In the genomic region with DNA sequence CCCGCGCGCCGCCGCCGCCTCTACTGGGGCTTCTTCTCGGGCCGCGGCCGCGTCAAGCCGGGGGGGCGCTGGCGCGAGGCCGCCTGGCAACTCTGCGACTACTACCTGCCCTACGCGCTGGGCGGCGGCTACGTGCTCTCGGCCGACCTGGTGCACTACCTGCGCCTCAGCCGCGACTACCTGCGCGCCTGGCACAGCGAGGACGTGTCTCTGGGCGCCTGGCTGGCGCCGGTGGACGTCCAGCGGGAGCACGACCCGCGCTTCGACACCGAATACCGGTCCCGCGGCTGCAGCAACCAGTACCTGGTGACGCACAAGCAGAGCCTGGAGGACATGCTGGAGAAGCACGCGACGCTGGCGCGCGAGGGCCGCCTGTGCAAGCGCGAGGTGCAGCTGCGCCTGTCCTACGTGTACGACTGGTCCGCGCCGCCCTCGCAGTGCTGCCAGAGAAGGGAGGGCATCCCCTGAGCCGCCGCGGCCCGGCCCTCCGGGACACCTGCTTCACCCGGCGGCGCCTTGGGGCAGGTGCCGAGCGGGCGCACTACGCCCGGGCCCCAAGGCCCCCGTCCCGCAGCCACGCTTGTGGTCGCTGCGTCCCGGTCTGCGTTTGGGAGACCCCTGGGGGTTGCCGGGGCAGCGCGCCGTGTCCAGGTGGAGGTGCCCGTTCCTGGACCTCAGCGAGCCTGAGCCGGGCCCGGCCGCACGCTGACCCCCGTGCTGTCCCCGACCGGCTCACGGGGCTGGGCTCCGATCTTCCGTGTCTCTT, we compare ENCODE assay signal across 8 cellular contexts. TPM values are rescaled to one million over a fixed set of nuclear protein-coding genes. Genes with fewer than 3 reads are reported as not detected.
A peak's percentile ranks its signal among the peaks of the same experiment; 100 is the strongest.
DNase-seq lines count a peak whose midpoint lies in the region; ATAC-seq and TF ChIP-seq lines count a peak whose summit lies in the region.

No MANE protein-coding gene starts in this region.

- H3K9me3 ChIP-seq in CD4-positive, CD25-positive, alpha-beta regulatory T cell (ENCODE audit: control insufficient read depth in 2 of 2, low read length in 2 of 2), result no peaks in the 10 kb centered on the region
- H3K9me3 ChIP-seq in KOPT-K1 (ENCODE audit: insufficient read depth, low read length, poor library complexity, severe bottlenecking) (no peaks in the 10 kb centered on the region), colonic mucosa (no peaks in the 10 kb centered on the region), neuronal stem cell (replicated peaks in 1 of 2; ENCODE audit: control insufficient read depth in 2 of 2, insufficient read depth in 1 of 2, low read depth in 1 of 2, low read length in 2 of 2) (peaks cover 0 to 12% of the 10 kb centered on the region in 2 donors)

- peaks cover 18% of the 10 kb centered on the region for H3K79me1 ChIP-seq in neuronal stem cell (ENCODE audit: low read depth, low read length)

- H3K18ac ChIP-seq in neuronal stem cell (ENCODE audit: low read length), result peak overlapping the region; percentile 70

- no peaks in the 10 kb centered on the region for H3K27me3 Mint-ChIP-seq in CD4-positive, CD25-positive, alpha-beta regulatory T cell

- no peak overlapping the region for H3K4me3 ChIP-seq in CD4-positive, CD25-positive, alpha-beta regulatory T cell (ENCODE audit: low read depth, low read length)
- H3K4me3 ChIP-seq in colonic mucosa (peak overlapping the region; percentile 7), neuronal stem cell (ENCODE audit: low read length in 2 of 2) (peak overlapping the region; percentile 50 to 80)

- H4K91ac ChIP-seq in neuronal stem cell (ENCODE audit: low read depth, low read length, poor library complexity), result peak overlapping the region; percentile 97

- peak overlapping the region; percentile 98 for H3K23ac ChIP-seq in neuronal stem cell (ENCODE audit: low read depth, low read length, poor library complexity)

- no peaks in the 10 kb centered on the region for H3K27me3 ChIP-seq in CD4-positive, CD25-positive, alpha-beta regulatory T cell (ENCODE audit: control insufficient read depth, insufficient read depth, low read length)
- H3K27me3 ChIP-seq in colonic mucosa (peaks cover 9% of the 10 kb centered on the region), neuronal stem cell (ENCODE audit: control insufficient read depth in 3 of 3, insufficient read depth in 3 of 3, low read depth in 1 of 3, low read length in 3 of 3) (no peaks in the 10 kb centered on the region)

- peak overlapping the region; percentile 57 for H2BK120ac ChIP-seq in neuronal stem cell (ENCODE audit: low read depth, low read length)

- H3K4me2 ChIP-seq in neuronal stem cell (ENCODE audit: insufficient read depth, low read length, poor library complexity, severe bottlenecking), result peak overlapping the region; percentile 15

- peaks cover 10% of the 10 kb centered on the region for H3K36me3 ChIP-seq in CD4-positive, CD25-positive, alpha-beta regulatory T cell (ENCODE audit: control insufficient read depth, insufficient read depth, low read length)
- H3K36me3 ChIP-seq in KOPT-K1 (ENCODE audit: insufficient read depth, low read length), result peaks cover 28% of the 10 kb centered on the region; the same call in 1 of the 2 replicates
- H3K36me3 ChIP-seq in colonic mucosa, result peaks cover 6% of the 10 kb centered on the region
- peaks cover 18 to 43% of the 10 kb centered on the region in 2 donors for H3K36me3 ChIP-seq in neuronal stem cell (replicated peaks in 1 of 2; ENCODE audit: control insufficient read depth in 2 of 2, insufficient read depth in 2 of 2, low read length in 2 of 2)

- H3K4me1 ChIP-seq in CD4-positive, CD25-positive, alpha-beta regulatory T cell (ENCODE audit: control insufficient read depth, insufficient read depth, low read length, poor library complexity, severe bottlenecking), result peaks cover 29% of the 10 kb centered on the region
- H3K4me1 ChIP-seq in colonic mucosa (peaks cover 21% of the 10 kb centered on the region), neuronal stem cell (ENCODE audit: control insufficient read depth in 2 of 2, insufficient read depth in 1 of 2, low read depth in 1 of 2, low read length in 2 of 2) (peaks cover 10 to 27% of the 10 kb centered on the region in 2 donors)

- no peak for TF ChIP-seq CTCF in colonic mucosa (IDR thresholded peaks at IDR 0.05)

- peaks cover 0 to 47% (median 15%) of the 10 kb centered on the region in 4 donors for H3K4me1 Mint-ChIP-seq in CD4-positive, CD25-positive, alpha-beta regulatory T cell

- H3K4me3 Mint-ChIP-seq in CD4-positive, CD25-positive, alpha-beta regulatory T cell, result peak overlapping the region; percentile 64 to 85 (median 78)

- H3K9ac ChIP-seq in colonic mucosa (ENCODE audit: low read depth in 2 of 2, low read length in 2 of 2) (peak overlapping the region in 1 of 2 donors; percentile 75), neuronal stem cell (ENCODE audit: low read depth, low read length, poor library complexity) (no peak overlapping the region)

- WGBS in neuronal stem cell (ENCODE audit: extremely low coverage in 2 of 2, insufficient read length in 2 of 2, insufficient replicate concordance in 1 of 2), 2 donors, result no CpG with 5 or more reads among the region's 97 CpGs

- peaks cover 3% of the 10 kb centered on the region for H3K36me3 Mint-ChIP-seq in CD4-positive, CD25-positive, alpha-beta regulatory T cell

- peak overlapping the region; percentile 2 for H2BK12ac ChIP-seq in neuronal stem cell (ENCODE audit: low read length)

- peak overlapping the region; percentile 100 for H2AK5ac ChIP-seq in neuronal stem cell (ENCODE audit: low read depth, low read length)

- peak overlapping the region; percentile 49 for H3K14ac ChIP-seq in neuronal stem cell (ENCODE audit: low read length)

- H3K27ac ChIP-seq in CD4-positive, CD25-positive, alpha-beta regulatory T cell (ENCODE audit: insufficient read depth, low read length, poor library complexity, severe bottlenecking), result no peak overlapping the region
- peak overlapping the region; percentile 79 for H3K27ac ChIP-seq in KOPT-K1 (ENCODE audit: low read depth, low read length, poor library complexity, severe bottlenecking)
- no peak overlapping the region for H3K27ac ChIP-seq in colonic mucosa
- H3K27ac ChIP-seq in neuronal stem cell (replicated peaks; ENCODE audit: low read length), result no peak overlapping the region

- peak overlapping the region; percentile 89 for H2BK15ac ChIP-seq in neuronal stem cell (ENCODE audit: low read length)

- intact Hi-C loops in colonic mucosa (cut with DNase I), result no loop called here

- no peak overlapping the region for H2AFZ ChIP-seq in neuronal stem cell (ENCODE audit: low read length)

- H3K27ac Mint-ChIP-seq in CD4-positive, CD25-positive, alpha-beta regulatory T cell, result peak overlapping the region in 2 of 3 donors; percentile 63 to 85

- no peak for ATAC-seq in CD4-positive, CD25-positive, alpha-beta regulatory T cell (ENCODE audit: low read depth in 2 of 2)
- no peak for ATAC-seq in HG02759 (IDR thresholded peaks at IDR 0.05; ENCODE audit: unreplicated experiment)
- no peak for ATAC-seq in HG02610 (IDR thresholded peaks at IDR 0.05; ENCODE audit: unreplicated experiment)
- ATAC-seq in HG03565 (IDR thresholded peaks at IDR 0.05; ENCODE audit: unreplicated experiment), result no peak

- DNase-seq in CD4-positive, CD25-positive, alpha-beta regulatory T cell, result no peak
- DNase-seq in colonic mucosa (no peak), neuronal stem cell (ENCODE audit: low spot score) (no peak), GOT3 (lab: John Stamatoyannopoulos, UW) (no peak)

- peak overlapping the region; percentile 99 for H3K4ac ChIP-seq in neuronal stem cell (ENCODE audit: low read length)

- H3K9me3 Mint-ChIP-seq in CD4-positive, CD25-positive, alpha-beta regulatory T cell, result no peaks in the 10 kb centered on the region

- H4K8ac ChIP-seq in neuronal stem cell (ENCODE audit: low read depth, low read length), result peak overlapping the region; percentile 65

- H2BK5ac ChIP-seq in neuronal stem cell (ENCODE audit: low read length), result no peak overlapping the region

RNA-seq across cellular contexts. Expression of gene B3GALT6, which starts 0.9 kb away (rescaled TPM):
- total RNA-seq in CD4-positive, CD25-positive, alpha-beta regulatory T cell, result 10.0 TPM
- polyA plus RNA-seq in CD4-positive, CD25-positive, alpha-beta regulatory T cell, result 10 to 100 TPM in 1 of 4 donors, 1 to 10 TPM in 3; 4.0 to 11.5 (median 7.3) TPM
- 10 to 100 TPM in 1 of 2 donors, 1 to 10 TPM in 1; 8.0 to 12.0 TPM for total RNA-seq in colonic mucosa
- polyA plus RNA-seq in neuronal stem cell (2013, experiment 1 of 2), result 24.2 TPM
- 23.9 TPM for polyA plus RNA-seq in neuronal stem cell (2013, experiment 2 of 2)

RNA-seq across cellular contexts. Expression of gene SDF4, which starts 1.2 kb away (rescaled TPM):
- 165 TPM for total RNA-seq in CD4-positive, CD25-positive, alpha-beta regulatory T cell
- polyA plus RNA-seq in CD4-positive, CD25-positive, alpha-beta regulatory T cell, result 100 to 1,000 TPM in 2 of 4 donors, 10 to 100 TPM in 2; 70.3 to 113 (median 91.6) TPM
- 100 to 1,000 TPM; 202 to 325 TPM for total RNA-seq in colonic mucosa
- 62.8 TPM for polyA plus RNA-seq in neuronal stem cell (2013, experiment 1 of 2)
- 64.4 TPM for polyA plus RNA-seq in neuronal stem cell (2013, experiment 2 of 2)

RNA-seq across cellular contexts. Expression of gene C1QTNF12, which starts 13.5 kb away (rescaled TPM):
- total RNA-seq in CD4-positive, CD25-positive, alpha-beta regulatory T cell, result 6.2 TPM
- polyA plus RNA-seq in CD4-positive, CD25-positive, alpha-beta regulatory T cell, result under 1 TPM in 1 of 4 donors, not detected in 3; 0.39 TPM
- 10 to 100 TPM; 21.3 to 34.2 TPM for total RNA-seq in colonic mucosa
- polyA plus RNA-seq in neuronal stem cell (2013, experiment 1 of 2), result 4.0 TPM
- polyA plus RNA-seq in neuronal stem cell (2013, experiment 2 of 2), result 4.6 TPM

RNA-seq across cellular contexts. Expression of gene TNFRSF4, which starts 19.0 kb away (rescaled TPM):
- 65.8 TPM for total RNA-seq in CD4-positive, CD25-positive, alpha-beta regulatory T cell
- polyA plus RNA-seq in CD4-positive, CD25-positive, alpha-beta regulatory T cell, result 10 to 100 TPM; 19.0 to 50.2 (median 32.2) TPM
- 1 to 10 TPM; 1.2 to 2.3 TPM for total RNA-seq in colonic mucosa
- 0.06 TPM for polyA plus RNA-seq in neuronal stem cell (2013, experiment 1 of 2)
- polyA plus RNA-seq in neuronal stem cell (2013, experiment 2 of 2), result 0.08 TPM

RNA-seq across cellular contexts. Expression of gene TNFRSF18, which starts 26.6 kb away (rescaled TPM):
- total RNA-seq in CD4-positive, CD25-positive, alpha-beta regulatory T cell, result 47.8 TPM
- polyA plus RNA-seq in CD4-positive, CD25-positive, alpha-beta regulatory T cell, result 10 to 100 TPM; 17.4 to 54.5 (median 25.2) TPM
- 1 to 10 TPM in 1 of 2 donors, under 1 TPM in 1; 0.61 to 1.7 TPM for total RNA-seq in colonic mucosa
- polyA plus RNA-seq in neuronal stem cell (2013, experiment 1 of 2), result 0.21 TPM
- polyA plus RNA-seq in neuronal stem cell (2013, experiment 2 of 2), result 0.36 TPM
